Comparison of ENCODE assay signal across 8 cellular contexts in genomic region chr7:18345641-18346234, GRCh38.
A peak's percentile ranks its signal among the peaks of the same experiment; 100 is the strongest.
DNase-seq lines count a peak whose midpoint lies in the region; ATAC-seq, FAIRE-seq and TF ChIP-seq lines count a peak whose summit lies in the region.

No MANE protein-coding gene starts in this region.

- no peaks in the 10 kb centered on the region for H3K9me3 ChIP-seq in lung (ENCODE audit: control insufficient read depth in 2 of 2, insufficient read depth in 1 of 2, low read length in 1 of 2)

- H3K4me1 ChIP-seq in lung (ENCODE audit: control insufficient read depth in 2 of 2, insufficient read depth in 2 of 2, low read length in 2 of 2) = no peaks in the 10 kb centered on the region

- peak; percentile 75 for FAIRE-seq in GM19239 (lab: Jason Lieb, UNC)

- peak; percentile 76 for TF ChIP-seq CTCF in LNCaP clone FGC (IDR thresholded peaks at IDR 0.05; ENCODE audit: control insufficient read depth, extremely low read depth, insufficient read depth)
- TF ChIP-seq CTCF in lung (IDR thresholded peaks at IDR 0.05; ENCODE audit: control extremely low read depth, extremely low read depth) = peak; percentile 60

- no peaks in the 10 kb centered on the region for H3K36me3 ChIP-seq in lung (ENCODE audit: control insufficient read depth in 2 of 2, insufficient read depth in 2 of 2, low read length in 2 of 2)

- H3K4me3 ChIP-seq in LNCaP clone FGC (ENCODE audit: low read depth, low read length) = no peak overlapping the region
- no peak overlapping the region for H3K4me3 ChIP-seq in lung

- no peak overlapping the region for H3K27ac ChIP-seq in lung (ENCODE audit: low read depth in 1 of 2, low read length in 1 of 2)

- no peak for ATAC-seq in lung (ENCODE audit: insufficient read depth, low FRiP score)

- DNase-seq in D341Med (ENCODE audit: low spot score) (peak; percentile 31), GM19239 (ENCODE audit: insufficient read length, low spot score) (no peak), LNCaP clone FGC (ENCODE audit: low read depth) (peak; percentile 19), RPMI7951 (ENCODE audit: low read depth) (peak; percentile 59), dermis blood vessel endothelial cell (peak; percentile 64), lung (ENCODE audit: low spot score) (no peak), HuH-7 (ENCODE audit: low spot score) (no peak)
- no peak for DNase-seq in NK-92 treated with Interleukin-12 subunit alpha and Interleukin-12 subunit beta, amount 100 ng/mL, for 24 hours (lab: John Stamatoyannopoulos, UW)

- no peaks in the 10 kb centered on the region for H3K27me3 ChIP-seq in lung (ENCODE audit: control insufficient read depth, insufficient read depth)

- 24 to 26% methylated on average over 3 of the region's 3 CpGs for WGBS in lung, 2 donors

Comparison
In these comparisons a context has a peak if more than half of its experiments do, and no peak if none do; other contexts are left out.
1. DNase-seq: peak in D341Med (single experiment), LNCaP clone FGC (single experiment), RPMI7951 (single experiment) and dermis blood vessel endothelial cell (single experiment); none in GM19239 (single experiment), lung (single experiment), NK-92 treated with Interleukin-12 subunit alpha and Interleukin-12 subunit beta, amount 100 ng/mL, for 24 hours (single experiment) and HuH-7 (single experiment).